ENCODE assay signal across 14 cellular contexts in genomic region chr9:96638606-96639364, GRCh38. TPM values are rescaled to one million over a fixed set of nuclear protein-coding genes. Genes with fewer than 3 reads are reported as not detected.
DNase-seq lines count a peak whose midpoint lies in the region; ATAC-seq and TF ChIP-seq lines count a peak whose summit lies in the region.
"Had no signal": no experiment of that assay in that cellular context is flagged by ENCODE, and none has a peak within 500 bp of the region (broad histone marks: within the 10 kb centered on the region; RNA-seq: fewer than 3 reads in every experiment).

No MANE protein-coding gene starts in this region.

- H3K36me3 Mint-ChIP-seq in T-helper 17 cell (ENCODE audit: low read depth): no peaks in the 10 kb centered on the region
- peaks cover 32% of the 10 kb centered on the region for H3K36me3 Mint-ChIP-seq in stimulated activated effector memory CD8-positive, alpha-beta T cell treated with anti-CD3 and anti-CD28 coated beads, Interleukin-12 subunit alpha, Interleukin-12 subunit beta, amount 100 ng/mL, for 72 hours
- peaks cover 9 to 12% of the 10 kb centered on the region in 2 donors for H3K36me3 Mint-ChIP-seq in CD4-positive, alpha-beta memory T cell

- CTCF ChIA-PET in CD4-positive, alpha-beta memory T cell (lab: Charles Lee; ENCODE audit: partially characterized antibody): no interaction called here

- H3K4me1 ChIP-seq in CD4-positive, alpha-beta memory T cell (ENCODE audit: insufficient read depth, low read length): no peaks in the 10 kb centered on the region

- no peaks in the 10 kb centered on the region for H3K4me1 Mint-ChIP-seq in T-helper 17 cell
- H3K4me1 Mint-ChIP-seq in stimulated activated effector memory CD8-positive, alpha-beta T cell treated with anti-CD3 and anti-CD28 coated beads, Interleukin-12 subunit alpha, Interleukin-12 subunit beta, amount 100 ng/mL, for 72 hours: no peaks in the 10 kb centered on the region
- no peaks in the 10 kb centered on the region for H3K4me1 Mint-ChIP-seq in CD4-positive, alpha-beta memory T cell

- peak overlapping the region; percentile 47 for H3K4me3 Mint-ChIP-seq in T-helper 17 cell
- no peak overlapping the region for H3K4me3 Mint-ChIP-seq in stimulated activated effector memory CD8-positive, alpha-beta T cell treated with anti-CD3 and anti-CD28 coated beads, Interleukin-12 subunit alpha, Interleukin-12 subunit beta, amount 100 ng/mL, for 72 hours
- no peak overlapping the region for H3K4me3 Mint-ChIP-seq in CD4-positive, alpha-beta memory T cell

- H3K27me3 Mint-ChIP-seq in T-helper 17 cell: peaks cover 5% of the 10 kb centered on the region
- peaks cover 0 to 3% of the 10 kb centered on the region in 2 donors for H3K27me3 Mint-ChIP-seq in CD4-positive, alpha-beta memory T cell

- H3K27me3 ChIP-seq in CD4-positive, alpha-beta memory T cell (ENCODE audit: insufficient read depth, low read length): no peaks in the 10 kb centered on the region

- no peak for ATAC-seq in T-helper 17 cell
- no peak for ATAC-seq in stimulated activated effector memory CD8-positive, alpha-beta T cell treated with anti-CD3 and anti-CD28 coated beads, Interleukin-12 subunit alpha, Interleukin-12 subunit beta, amount 100 ng/mL, for 72 hours
- ATAC-seq: HCT116 had no signal

- TF ChIP-seq CTCF in fibroblast of mammary gland (conservative IDR thresholded peaks at IDR 0.05; ENCODE audit: control insufficient read depth, insufficient read depth, low read depth, low read length): no peak

- no peaks in the 10 kb centered on the region for H3K36me3 ChIP-seq in CD4-positive, alpha-beta memory T cell (ENCODE audit: insufficient read depth, low read length)

- H3K9me3 ChIP-seq in T-helper 17 cell (ENCODE audit: control insufficient read depth, low read length, poor library complexity, severe bottlenecking): no peaks in the 10 kb centered on the region
- no peaks in the 10 kb centered on the region for H3K9me3 ChIP-seq in CD4-positive, alpha-beta memory T cell (ENCODE audit: control insufficient read depth in 1 of 2, low read length in 2 of 2)
- H3K9me3 ChIP-seq: Caco-2 had no signal

- POLR2A ChIA-PET in CD4-positive, alpha-beta memory T cell (lab: Charles Lee; ENCODE audit: partially characterized antibody): no interaction called here

- intact Hi-C loops in CD4-positive, alpha-beta memory T cell (cut with micrococcal nuclease): no loop called here
- intact Hi-C loops in head of caudate nucleus (cut with DNase I): no loop called here

- H3K4me3 ChIP-seq in fibroblast of mammary gland (ENCODE audit: control insufficient read depth, low read depth, low read length): no peak overlapping the region
- H3K4me3 ChIP-seq in CD4-positive, alpha-beta memory T cell (ENCODE audit: low read length in 2 of 2): no peak overlapping the region

- no peaks in the 10 kb centered on the region for H3K9me3 Mint-ChIP-seq in stimulated activated effector memory CD8-positive, alpha-beta T cell treated with anti-CD3 and anti-CD28 coated beads, Interleukin-12 subunit alpha, Interleukin-12 subunit beta, amount 100 ng/mL, for 72 hours
- no peaks in the 10 kb centered on the region for H3K9me3 Mint-ChIP-seq in CD4-positive, alpha-beta memory T cell

- DNase-seq in ELR (ENCODE audit: low read depth) (peak; percentile 11), T-helper 17 cell (no peak), fibroblast of mammary gland (ENCODE audit: low read depth) (peak; percentile 27), NCI-H146 (lab: John Stamatoyannopoulos, UW) (no peak), head of caudate nucleus (no peak)
- DNase-seq in stimulated activated effector memory CD8-positive, alpha-beta T cell treated with anti-CD3 and anti-CD28 coated beads, Interleukin-12 subunit alpha, Interleukin-12 subunit beta, amount 100 ng/mL, for 72 hours (ENCODE audit: low spot score in 2 of 2): no peak
- no peak for DNase-seq in CD4-positive, alpha-beta memory T cell
- DNase-seq: Caco-2, KG1, NCI-H1092, NCI-H2081 treated with DMSO at 0.1 percent for 48 hours, NCI-H524 had no signal

- H3K27ac Mint-ChIP-seq in T-helper 17 cell: no peak overlapping the region
- H3K27ac Mint-ChIP-seq in stimulated activated effector memory CD8-positive, alpha-beta T cell treated with anti-CD3 and anti-CD28 coated beads, Interleukin-12 subunit alpha, Interleukin-12 subunit beta, amount 100 ng/mL, for 72 hours: peak overlapping the region; percentile 45
- peak overlapping the region in 2 of 7 donors; percentile 49 to 88 for H3K27ac Mint-ChIP-seq in CD4-positive, alpha-beta memory T cell

- no peak overlapping the region for H3K27ac ChIP-seq in CD4-positive, alpha-beta memory T cell (ENCODE audit: low read depth, low read length)
- H3K27ac ChIP-seq: C4-2B had no signal

RNA-seq across cellular contexts. Expression of gene PRXL2C, which starts 16.3 kb away (rescaled TPM):
- 10 to 100 TPM; 21.1 to 25.8 TPM for total RNA-seq in T-helper 17 cell
- 10 to 100 TPM; 11.5 to 12.4 TPM for total RNA-seq in CD4-positive, alpha-beta memory T cell
- 10 to 100 TPM; 10.7 to 13.8 TPM for polyA plus RNA-seq in CD4-positive, alpha-beta memory T cell

RNA-seq across cellular contexts. Expression of gene CDC14B, which starts 19.1 kb away (rescaled TPM):
- 10 to 100 TPM in 1 of 2 donors, 1 to 10 TPM in 1; 5.9 to 16.4 TPM for total RNA-seq in T-helper 17 cell
- total RNA-seq in CD4-positive, alpha-beta memory T cell: 10 to 100 TPM; 15.8 to 17.1 TPM
- polyA plus RNA-seq in CD4-positive, alpha-beta memory T cell: 10 to 100 TPM; 10.6 to 10.7 TPM

Comparison
In these comparisons a context has a peak if more than half of its experiments do, and no peak if none do; other contexts are left out.
1. DNase-seq: peak in ELR (single experiment) and fibroblast of mammary gland (single experiment); none in T-helper 17 cell (0 of 3), stimulated activated effector memory CD8-positive, alpha-beta T cell treated with anti-CD3 and anti-CD28 coated beads, Interleukin-12 subunit alpha, Interleukin-12 subunit beta, amount 100 ng/mL, for 72 hours (0 of 2), NCI-H146 (single experiment), CD4-positive, alpha-beta memory T cell (0 of 5) and head of caudate nucleus (0 of 42).